ENCODE assay signal across 8 cellular contexts in genomic region chr2:179031731-179032408, GRCh38.
DNase-seq lines count a peak whose midpoint lies in the region; ATAC-seq lines count a peak whose summit lies in the region.

No MANE protein-coding gene starts in this region.

- peaks cover 30% of the 10 kb centered on the region for H3K36me3 Mint-ChIP-seq in activated naive CD4-positive, alpha-beta T cell treated with anti-CD3 and anti-CD28 coated beads, Interleukin-2, amount 50 U/mL, for 24 hours
- no peaks in the 10 kb centered on the region for H3K36me3 Mint-ChIP-seq in stimulated activated effector memory CD8-positive, alpha-beta T cell treated with anti-CD3 and anti-CD28 coated beads, Interleukin-12 subunit alpha, Interleukin-12 subunit beta, amount 100 ng/mL, for 72 hours

- in situ Hi-C loops in KBM-7 (cut with MboI; ENCODE audit: low pct_unique_long_range_greater_than_20kb, low sequenced_read_pairs): no loop called here

- H3K27me3 Mint-ChIP-seq in activated naive CD4-positive, alpha-beta T cell treated with anti-CD3 and anti-CD28 coated beads, Interleukin-2, amount 50 U/mL, for 24 hours: no peaks in the 10 kb centered on the region

- DNase-seq in EL (peak; percentile 74), T-helper 9 cell (no peak), KBM-7 (no peak), NCI-H2107 (lab: John Stamatoyannopoulos, UW) (no peak)
- no peak for DNase-seq in stimulated activated effector memory CD8-positive, alpha-beta T cell treated with anti-CD3 and anti-CD28 coated beads, Interleukin-12 subunit alpha, Interleukin-12 subunit beta, amount 100 ng/mL, for 72 hours (ENCODE audit: low spot score in 2 of 2)

- ATAC-seq in GM19463 (IDR thresholded peaks at IDR 0.05; ENCODE audit: unreplicated experiment): peak; percentile 90
- peak; percentile 98 for ATAC-seq in HG03460 (IDR thresholded peaks at IDR 0.05; ENCODE audit: unreplicated experiment)
- peak; percentile 89 for ATAC-seq in stimulated activated effector memory CD8-positive, alpha-beta T cell treated with anti-CD3 and anti-CD28 coated beads, Interleukin-12 subunit alpha, Interleukin-12 subunit beta, amount 100 ng/mL, for 72 hours

- peak overlapping the region; percentile 97 for H3K27ac Mint-ChIP-seq in activated naive CD4-positive, alpha-beta T cell treated with anti-CD3 and anti-CD28 coated beads, Interleukin-2, amount 50 U/mL, for 24 hours
- no peak overlapping the region for H3K27ac Mint-ChIP-seq in stimulated activated effector memory CD8-positive, alpha-beta T cell treated with anti-CD3 and anti-CD28 coated beads, Interleukin-12 subunit alpha, Interleukin-12 subunit beta, amount 100 ng/mL, for 72 hours

- peak overlapping the region; percentile 87 for H3K4me3 Mint-ChIP-seq in activated naive CD4-positive, alpha-beta T cell treated with anti-CD3 and anti-CD28 coated beads, Interleukin-2, amount 50 U/mL, for 24 hours
- peak overlapping the region; percentile 20 for H3K4me3 Mint-ChIP-seq in stimulated activated effector memory CD8-positive, alpha-beta T cell treated with anti-CD3 and anti-CD28 coated beads, Interleukin-12 subunit alpha, Interleukin-12 subunit beta, amount 100 ng/mL, for 72 hours

- peaks cover 64% of the 10 kb centered on the region for H3K4me1 Mint-ChIP-seq in activated naive CD4-positive, alpha-beta T cell treated with anti-CD3 and anti-CD28 coated beads, Interleukin-2, amount 50 U/mL, for 24 hours
- H3K4me1 Mint-ChIP-seq in stimulated activated effector memory CD8-positive, alpha-beta T cell treated with anti-CD3 and anti-CD28 coated beads, Interleukin-12 subunit alpha, Interleukin-12 subunit beta, amount 100 ng/mL, for 72 hours: peaks cover 6% of the 10 kb centered on the region

- peaks cover 16% of the 10 kb centered on the region for H3K9me3 Mint-ChIP-seq in activated naive CD4-positive, alpha-beta T cell treated with anti-CD3 and anti-CD28 coated beads, Interleukin-2, amount 50 U/mL, for 24 hours
- H3K9me3 Mint-ChIP-seq in stimulated activated effector memory CD8-positive, alpha-beta T cell treated with anti-CD3 and anti-CD28 coated beads, Interleukin-12 subunit alpha, Interleukin-12 subunit beta, amount 100 ng/mL, for 72 hours: peaks cover 13% of the 10 kb centered on the region
